Comparison of ENCODE assay signal across 17 cellular contexts in genomic region chr6:122712864-122713612, GRCh38.
A peak's percentile ranks its signal among the peaks of the same experiment; 100 is the strongest.
DNase-seq lines count a peak whose midpoint lies in the region; ATAC-seq and FAIRE-seq lines count a peak whose summit lies in the region.
"Had no signal": no experiment of that assay in that cellular context is flagged by ENCODE, and none has a peak within 500 bp of the region (broad histone marks: within the 10 kb centered on the region; RNA-seq: fewer than 3 reads in every experiment).

No MANE protein-coding gene starts in this region.

- H3K4me1 ChIP-seq in CD8-positive, alpha-beta memory T cell (ENCODE audit: insufficient read depth, low read length): no peaks in the 10 kb centered on the region

- no peak overlapping the region for H3K4me3 ChIP-seq in CD8-positive, alpha-beta memory T cell (ENCODE audit: low read length)

- no peak overlapping the region for H3K4me3 Mint-ChIP-seq in CD8-positive, alpha-beta memory T cell
- H3K4me3 Mint-ChIP-seq: activated CD4-positive, alpha-beta memory T cell treated with anti-CD3 and anti-CD28 coated beads, Interleukin-2, amount 10 ng/mL, durations not matched to agents 7 days and 5 days; activated T-helper 1 cell treated with anti-CD3 and anti-CD28 coated beads, Interleukin-12 subunit alpha, Interleukin-12 subunit beta, Interleukin-2, Interleukin-4 antibody, amounts not matched to agents 30 ng/mL and 10 ng/mL and 1 ng/mL, durations not matched to agents 14 hours and 24 hours and 36 hours had no signal

- H3K9me3 Mint-ChIP-seq in CD8-positive, alpha-beta memory T cell: no peaks in the 10 kb centered on the region
- H3K9me3 Mint-ChIP-seq: activated CD4-positive, alpha-beta memory T cell treated with anti-CD3 and anti-CD28 coated beads, Interleukin-2, amount 10 ng/mL, durations not matched to agents 7 days and 5 days; activated T-helper 1 cell treated with anti-CD3 and anti-CD28 coated beads, Interleukin-12 subunit alpha, Interleukin-12 subunit beta, Interleukin-2, Interleukin-4 antibody, amounts not matched to agents 30 ng/mL and 10 ng/mL and 1 ng/mL, durations not matched to agents 14 hours and 24 hours and 36 hours had no signal

- H3K36me3 Mint-ChIP-seq in CD8-positive, alpha-beta memory T cell: no peaks in the 10 kb centered on the region

- H3K27ac ChIP-seq in CD8-positive, alpha-beta memory T cell (ENCODE audit: low read depth, low read length): peak overlapping the region; percentile 63

- no peak for ATAC-seq in GM18873 (IDR thresholded peaks at IDR 0.05; ENCODE audit: low FRiP score, unreplicated experiment)
- ATAC-seq: esophagus mucosa had no signal

- no peaks in the 10 kb centered on the region for H3K27me3 ChIP-seq in CD8-positive, alpha-beta memory T cell (ENCODE audit: insufficient read depth, low read length, poor library complexity, severe bottlenecking)

- H3K36me3 ChIP-seq in CD8-positive, alpha-beta memory T cell (ENCODE audit: insufficient read depth, low read length): no peaks in the 10 kb centered on the region

- CTCF ChIA-PET in CD8-positive, alpha-beta memory T cell (lab: Charles Lee): no interaction called here

- POLR2A ChIA-PET in CD8-positive, alpha-beta memory T cell (lab: Charles Lee): no interaction called here

- no peak overlapping the region for H3K27ac Mint-ChIP-seq in CD8-positive, alpha-beta memory T cell
- H3K27ac Mint-ChIP-seq: activated CD4-positive, alpha-beta memory T cell treated with anti-CD3 and anti-CD28 coated beads, Interleukin-2, amount 10 ng/mL, durations not matched to agents 7 days and 5 days; activated T-helper 1 cell treated with anti-CD3 and anti-CD28 coated beads, Interleukin-12 subunit alpha, Interleukin-12 subunit beta, Interleukin-2, Interleukin-4 antibody, amounts not matched to agents 30 ng/mL and 10 ng/mL and 1 ng/mL, durations not matched to agents 14 hours and 24 hours and 36 hours; progenitor cell of endocrine pancreas had no signal

- no peaks in the 10 kb centered on the region for H3K9me3 ChIP-seq in CD8-positive, alpha-beta memory T cell (ENCODE audit: low read length)

- FAIRE-seq in GM19239 (lab: Jason Lieb, UNC): no peak

- peaks cover 0 to 5% of the 10 kb centered on the region in 2 donors for H3K27me3 Mint-ChIP-seq in CD8-positive, alpha-beta memory T cell
- H3K27me3 Mint-ChIP-seq: activated CD4-positive, alpha-beta memory T cell treated with anti-CD3 and anti-CD28 coated beads, Interleukin-2, amount 10 ng/mL, durations not matched to agents 7 days and 5 days; progenitor cell of endocrine pancreas had no signal

- no peak for DNase-seq in CD8-positive, alpha-beta memory T cell
- DNase-seq in NCI-H146 (lab: John Stamatoyannopoulos, UW): peak; percentile 87
- peak; percentile 59 for DNase-seq in SIG-M5 (lab: John Stamatoyannopoulos, UW)
- DNase-seq in globus pallidus (ENCODE audit: low spot score): peak; percentile 26
- DNase-seq in GM19239 (ENCODE audit: insufficient read length, low spot score): no peak
- DNase-seq in COLO668 (lab: John Stamatoyannopoulos, UW; ENCODE audit: unreplicated experiment): no peak
- DNase-seq in stimulated activated CD4-positive, alpha-beta T cell treated with anti-CD3 and anti-CD28 coated beads, Interleukin-15, amount 100 ng/mL, for 24 hours: no peak
- DNase-seq: activated CD4-positive, alpha-beta memory T cell treated with anti-CD3 and anti-CD28 coated beads, Interleukin-2, amount 10 ng/mL, durations not matched to agents 7 days and 5 days; cortex of kidney; DMS79; hippocampal formation; NCI-H2227 treated with DMSO at 0.1 percent for 48 hours; T-helper 9 cell had no signal

- H3K4me1 Mint-ChIP-seq in CD8-positive, alpha-beta memory T cell: no peaks in the 10 kb centered on the region
- H3K4me1 Mint-ChIP-seq: activated CD4-positive, alpha-beta memory T cell treated with anti-CD3 and anti-CD28 coated beads, Interleukin-2, amount 10 ng/mL, durations not matched to agents 7 days and 5 days had no signal

Comparison
In these comparisons a context has a peak if more than half of its experiments do, and no peak if none do; other contexts are left out.
1. DNase-seq: peak in NCI-H146 (single experiment), SIG-M5 (single experiment) and globus pallidus (single experiment); none in CD8-positive, alpha-beta memory T cell (0 of 5), GM19239 (single experiment), COLO668 (single experiment) and stimulated activated CD4-positive, alpha-beta T cell treated with anti-CD3 and anti-CD28 coated beads, Interleukin-15, amount 100 ng/mL, for 24 hours (single experiment).